Comparison of ENCODE assay signal across 29 cellular contexts in the genomic region with DNA sequence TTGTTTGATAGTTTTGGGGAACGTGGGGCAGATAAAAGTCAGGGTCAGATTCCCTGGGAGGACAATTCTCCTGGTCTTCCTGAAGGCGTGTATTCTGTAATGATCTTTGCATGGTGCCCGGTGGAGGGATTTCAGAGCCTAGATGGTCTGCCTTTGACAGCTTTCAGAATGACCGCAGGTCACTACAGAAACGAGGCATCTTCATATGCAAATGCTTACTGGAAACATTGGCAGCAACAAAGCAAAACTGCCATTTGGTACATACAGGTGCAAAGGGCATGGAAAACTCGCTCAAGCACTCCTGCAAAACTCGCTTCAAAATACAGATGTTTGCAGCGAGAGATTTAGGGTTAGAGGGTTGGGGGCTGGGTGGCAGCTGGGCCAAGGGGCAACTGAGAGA. TPM values are rescaled to one million over a fixed set of nuclear protein-coding genes. Genes with fewer than 3 reads are reported as not detected.
"Had no signal": no experiment of that assay in that cellular context is flagged by ENCODE, and none has a peak within 500 bp of the region (broad histone marks: within the 10 kb centered on the region; RNA-seq: fewer than 3 reads in every experiment).

No MANE protein-coding gene starts in this region.

- H3K4me1 ChIP-seq: ascending aorta had no signal

- H3K9me3 Mint-ChIP-seq: activated CD8-positive, alpha-beta T cell treated with anti-CD3 and anti-CD28 coated beads for 36 hours; activated naive CD4-positive, alpha-beta T cell treated with anti-CD3 and anti-CD28 coated beads, Interleukin-2, amount 50 U/mL, for 72 hours; activated naive CD8-positive, alpha-beta T cell treated with anti-CD3 and anti-CD28 coated beads, Interleukin-2, amount 50 U/mL, for 24 hours; activated T-cell treated with anti-CD3 and anti-CD28 coated beads, Interleukin-2, amount 50 U/mL, for 72 hours; activated T-helper 2 cell treated with anti-CD3 and anti-CD28 coated beads, Interferon-gamma antibody, Interleukin-2, Interleukin-4, amounts not matched to agents 10 μg/mL and 5 μg/mL and 100 μg/mL, durations not matched to agents 14 hours and 24 hours and 36 hours; T-cell had no signal

- ATAC-seq: activated CD4-positive, alpha-beta T cell treated with anti-CD3 and anti-CD28 coated beads for 36 hours; activated CD8-positive, alpha-beta T cell treated with anti-CD3 and anti-CD28 coated beads for 36 hours; activated naive CD4-positive, alpha-beta T cell treated with anti-CD3 and anti-CD28 coated beads, Interleukin-2, amount 50 U/mL, for 72 hours; activated naive CD8-positive, alpha-beta T cell treated with anti-CD3 and anti-CD28 coated beads, Interleukin-2, amount 50 U/mL, for 24 hours; activated T-cell treated with anti-CD3 and anti-CD28 coated beads, Interleukin-2, amount 50 U/mL, for 72 hours; body of pancreas; PC-3; T-cell had no signal

- H3K27me3 ChIP-seq: ascending aorta, body of pancreas had no signal

- H3K4me1 Mint-ChIP-seq: activated CD4-positive, alpha-beta T cell treated with anti-CD3 and anti-CD28 coated beads for 36 hours; activated naive CD8-positive, alpha-beta T cell treated with anti-CD3 and anti-CD28 coated beads, Interleukin-2, amount 50 U/mL, for 24 hours had no signal

- H3K9me3 ChIP-seq: ascending aorta, body of pancreas had no signal

- H3K4me3 Mint-ChIP-seq: activated CD4-positive, alpha-beta T cell treated with anti-CD3 and anti-CD28 coated beads for 36 hours; activated CD8-positive, alpha-beta T cell treated with anti-CD3 and anti-CD28 coated beads for 36 hours; activated naive CD8-positive, alpha-beta T cell treated with anti-CD3 and anti-CD28 coated beads, Interleukin-2, amount 50 U/mL, for 24 hours; activated T-cell treated with anti-CD3 and anti-CD28 coated beads, Interleukin-2, amount 50 U/mL, for 72 hours; T-cell had no signal

- H3K27ac ChIP-seq: ascending aorta, body of pancreas had no signal

- H3K36me3 Mint-ChIP-seq: activated naive CD4-positive, alpha-beta T cell treated with anti-CD3 and anti-CD28 coated beads, Interleukin-2, amount 50 U/mL, for 72 hours; T-cell had no signal

- H3K4me3 ChIP-seq: ascending aorta, body of pancreas had no signal

- H3K36me3 ChIP-seq: ascending aorta had no signal

- DNase-seq: activated CD4-positive, alpha-beta T cell treated with anti-CD3 and anti-CD28 coated beads for 36 hours; activated CD4-positive, alpha-beta T cell treated with anti-CD3 and anti-CD28 coated beads, Interleukin-2, amount 50 U/mL, for 1 hour; activated CD8-positive, alpha-beta memory T cell treated with anti-CD3 and anti-CD28 coated beads, Interleukin-2, amount 50 U/mL, for 4 hours; activated CD8-positive, alpha-beta T cell treated with anti-CD3 and anti-CD28 coated beads for 36 hours; activated naive CD4-positive, alpha-beta T cell; activated naive CD8-positive, alpha-beta T cell treated with anti-CD3 and anti-CD28 coated beads, Interleukin-2, amount 50 U/mL, for 24 hours; activated T-cell treated with anti-CD3 and anti-CD28 coated beads, Interleukin-2, amount 50 U/mL, for 72 hours; amniotic stem cell; body of pancreas; central memory CD4-positive, alpha-beta T cell; IMR-90; Kasumi-1; KBM-7; NCI-H1048; NCI-H1694; NCI-H2227 treated with DMSO at 0.1 percent for 48 hours; NCI-H446 treated with DMSO at 0.1 percent for 48 hours; NCI-H524 treated with DMSO at 0.1 percent for 48 hours; NCI-H82; PC-3; SIG-M5; T-cell; T-helper 2 cell; T1000 had no signal

- H3K27ac Mint-ChIP-seq: activated CD4-positive, alpha-beta T cell treated with anti-CD3 and anti-CD28 coated beads for 36 hours; activated CD8-positive, alpha-beta T cell treated with anti-CD3 and anti-CD28 coated beads for 36 hours; activated naive CD4-positive, alpha-beta T cell treated with anti-CD3 and anti-CD28 coated beads, Interleukin-2, amount 50 U/mL, for 72 hours; activated naive CD8-positive, alpha-beta T cell treated with anti-CD3 and anti-CD28 coated beads, Interleukin-2, amount 50 U/mL, for 24 hours; activated T-cell treated with anti-CD3 and anti-CD28 coated beads, Interleukin-2, amount 50 U/mL, for 72 hours; activated T-helper 2 cell treated with anti-CD3 and anti-CD28 coated beads, Interferon-gamma antibody, Interleukin-2, Interleukin-4, amounts not matched to agents 10 μg/mL and 5 μg/mL and 100 μg/mL, durations not matched to agents 14 hours and 24 hours and 36 hours; T-cell had no signal

RNA-seq across cellular contexts. Expression of a gene that starts 8.8 kb away (rescaled TPM):
- total RNA-seq: ascending aorta, bronchial epithelial cell, chondrocyte, IMR-90, PC-3 had no signal
